In genomic region chr1:119569930-119570622, GRCh38 we compare ENCODE assay signal across 8 cellular contexts.
DNase-seq lines count a peak whose midpoint lies in the region; ATAC-seq, FAIRE-seq and TF ChIP-seq lines count a peak whose summit lies in the region.
"Not testable (repeated sequence)": the region's sequence is repeated elsewhere in the genome, so short reads cannot be mapped to it uniquely, and the experiment has no call there.

No MANE protein-coding gene starts in this region.

- not testable (repeated sequence) for H3K36me3 ChIP-seq in HepG2 (replicated peaks in 1 of 2; ENCODE audit: control insufficient read depth in 1 of 2, insufficient read depth in 2 of 2, low read length in 2 of 2)

- CTCF ChIA-PET in HepG2 (lab: Yijun Ruan, JAX; ENCODE audit: low intra/inter-chr PET ratio, low total read pairs), result not testable (repeated sequence)

- H3K4me3 Mint-ChIP-seq in central memory CD8-positive, alpha-beta T cell, result peak overlapping the region; percentile 49

- H3K79me2 ChIP-seq in HepG2 (ENCODE audit: insufficient read depth, low read length), result not testable (repeated sequence)

- BruUV-seq in HepG2 (replicated peaks; lab: Mats Ljungman, UMichigan), result not testable (repeated sequence)

- not testable (repeated sequence) for ATAC-seq in central memory CD8-positive, alpha-beta T cell (replicated peaks; ENCODE audit: extremely low read depth, poor library complexity, severe bottlenecking)
- ATAC-seq in HepG2 (peak; percentile 84), sciatic nerve (peak; percentile 69)

- POLR2A ChIA-PET in HepG2 (lab: Yijun Ruan, JAX), result not testable (repeated sequence)

- H3K27ac ChIP-seq in HepG2 (ENCODE audit: extremely low read length, insufficient read depth, low read length), result not testable (repeated sequence)

- H3K4me1 ChIP-seq in HepG2 (ENCODE audit: insufficient read depth, low read length), result not testable (repeated sequence)

- H3K27me3 ChIP-seq in HepG2 (ENCODE audit: control insufficient read depth in 1 of 2, insufficient read depth in 2 of 2, low read length in 2 of 2), result not testable (repeated sequence)

- peaks cover 44% of the 10 kb centered on the region for H3K27me3 Mint-ChIP-seq in central memory CD8-positive, alpha-beta T cell

- H3K9me3 ChIP-seq in HepG2 (ENCODE audit: low read length), result not testable (repeated sequence)

- not testable (repeated sequence) for H3K4me1 Mint-ChIP-seq in central memory CD8-positive, alpha-beta T cell

- not testable (repeated sequence) for H3K9ac ChIP-seq in HepG2 (ENCODE audit: insufficient read depth, low read depth, low read length)

- peak; percentile 87 to 91 for DNase-seq in AML-193 (lab: John Stamatoyannopoulos, UW)
- DNase-seq in GM12891 (ENCODE audit: insufficient read length, low spot score); central memory CD8-positive, alpha-beta T cell (ENCODE audit: low spot score in 2 of 2); HepG2 (ENCODE audit: low spot score); sciatic nerve (ENCODE audit: low spot score): not testable (repeated sequence)
- DNase-seq in Kasumi-1 (lab: John Stamatoyannopoulos, UW), result peak; percentile 91 to 95
- DNase-seq in NOMO-1 treated with DMSO at 0.1 percent for 48 hours (lab: John Stamatoyannopoulos, UW; ENCODE audit: unreplicated experiment), result peak; percentile 86
- DNase-seq in SKM-1 (lab: John Stamatoyannopoulos, UW; ENCODE audit: unreplicated experiment), result peak; percentile 83

- not testable (repeated sequence) for H4K20me1 ChIP-seq in HepG2 (ENCODE audit: insufficient read depth, low read length)

- intact Hi-C loops in HepG2 (cut with micrococcal nuclease; ENCODE audit: unreplicated experiment); sciatic nerve (cut with DNase I): not testable (repeated sequence)

- H3K4me2 ChIP-seq in HepG2 (ENCODE audit: low read depth, low read length), result not testable (repeated sequence)

- TF ChIP-seq EP300 in HepG2 (IDR thresholded peaks at IDR 0.05; ENCODE audit: low read depth in 2 of 2, low read length in 2 of 2); HepG2 (CRISPR knock-in tag; IDR thresholded peaks at IDR 0.05; ENCODE audit: borderline replicate concordance): not testable (repeated sequence)

- not testable (repeated sequence) for TF ChIP-seq POLR2A in GM12891 (IDR thresholded peaks at IDR 0.05; ENCODE audit: low read depth, low read length); HepG2 (IDR thresholded peaks at IDR 0.05; ENCODE audit: insufficient read depth in 1 of 2, low read depth in 2 of 2, low read length in 2 of 2)

- in situ Hi-C loops in HepG2 (cut with HindIII; ENCODE audit: extremely low pct_ligation_motif_present, low pct_unique_long_range_greater_than_20kb), result not testable (repeated sequence)

- TF ChIP-seq RAD21 in HepG2 (CRISPR knock-in tag; IDR thresholded peaks at IDR 0.05), result not testable (repeated sequence)

- WGBS in HepG2 (ENCODE audit: low lambda C conversion rate), result 48% methylated on average over 6 of the region's 8 CpGs

- peak; percentile 39; the same call in 1 of the 2 replicates for TF ChIP-seq CTCF in HepG2 (CRISPR knock-in tag; IDR thresholded peaks at IDR 0.05)

- H3K36me3 Mint-ChIP-seq in central memory CD8-positive, alpha-beta T cell (ENCODE audit: insufficient read depth), result not testable (repeated sequence)

- FAIRE-seq in GM12891 (lab: Jason Lieb, UNC) (peak; percentile 74), HepG2 (lab: Jason Lieb, UNC) (peak; percentile 77)

- H3K9me3 Mint-ChIP-seq in central memory CD8-positive, alpha-beta T cell, result not testable (repeated sequence)

- H3K27ac Mint-ChIP-seq in central memory CD8-positive, alpha-beta T cell (ENCODE audit: low read depth), result not testable (repeated sequence)

- H3K4me3 ChIP-seq in HepG2 (replicated peaks in 1 of 3; ENCODE audit: insufficient read depth in 1 of 3, low read depth in 2 of 3, low read length in 3 of 3), result not testable (repeated sequence)

- not testable (repeated sequence) for H2AFZ ChIP-seq in HepG2 (ENCODE audit: low read length)
